Comparison of ENCODE assay signal across 9 cellular contexts in the genomic region with DNA sequence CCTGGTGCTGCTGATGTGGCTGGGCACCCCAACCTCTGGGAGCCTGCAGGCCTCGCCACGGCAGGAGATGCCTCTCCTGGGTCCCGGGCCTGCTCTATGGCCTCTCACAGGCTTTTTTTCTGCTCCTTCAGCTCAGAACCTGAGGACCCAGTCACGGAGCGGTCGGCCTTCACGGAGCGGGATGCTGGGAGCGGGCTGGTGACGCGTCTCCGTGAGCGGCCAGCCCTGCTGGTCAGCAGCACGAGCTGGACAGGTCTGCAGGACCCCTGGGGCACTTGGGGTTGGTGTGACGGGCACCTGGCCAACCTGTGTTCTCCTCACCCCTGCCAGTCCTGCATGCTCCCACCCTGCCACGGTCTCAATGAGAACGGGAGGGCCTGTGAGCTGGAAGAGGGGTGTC. TPM values are rescaled to one million over a fixed set of nuclear protein-coding genes. Genes with fewer than 3 reads are reported as not detected.
"Had no signal": no experiment of that assay in that cellular context is flagged by ENCODE, and none has a peak within 500 bp of the region (broad histone marks: within the 10 kb centered on the region; RNA-seq: fewer than 3 reads in every experiment).

No MANE protein-coding gene starts in this region.

- DNase-seq: GDM1, GF-D8 had no signal

- H3K4me3 ChIP-seq: GM12878 had no signal

- FAIRE-seq: G401.6, GM12878, GM12891, GM12892, GM18507, GM19239 had no signal

- ATAC-seq: GM12878 had no signal

RNA-seq across cellular contexts. Expression of gene C16orf89, which starts 12.9 kb away (rescaled TPM):
- total RNA-seq: G401, GM12878 had no signal
- polyA plus RNA-seq: GM12878 had no signal
